Comparison of ENCODE assay signal across 11 cellular contexts in genomic region chr7:12526693-12527092, GRCh38. TPM values are rescaled to one million over a fixed set of nuclear protein-coding genes. Genes with fewer than 3 reads are reported as not detected.
DNase-seq lines count a peak whose midpoint lies in the region; ATAC-seq, FAIRE-seq and TF ChIP-seq lines count a peak whose summit lies in the region.
"Not testable (repeated sequence)": the region's sequence is repeated elsewhere in the genome, so short reads cannot be mapped to it uniquely, and the experiment has no call there.
"Had no signal": no experiment of that assay in that cellular context is flagged by ENCODE, and none has a peak within 500 bp of the region (broad histone marks: within the 10 kb centered on the region; RNA-seq: fewer than 3 reads in every experiment).

No MANE protein-coding gene starts in this region.

- not testable (repeated sequence) for H3K9me1 ChIP-seq in K562 (ENCODE audit: control insufficient read depth, insufficient read depth, low read length)

- not testable (repeated sequence) for BruUV-seq in K562 (replicated peaks; lab: Mats Ljungman, UMichigan)

- DNase-seq in GM12892 (ENCODE audit: insufficient read length); HEK293T (ENCODE audit: extremely low spot score); astrocyte (ENCODE audit: low read depth); K562 (ENCODE audit: extremely low read depth in 1 of 4, low spot score in 3 of 4): not testable (repeated sequence)
- DNase-seq in RKO (ENCODE audit: low spot score): peak; percentile 9

- FAIRE-seq in GM12892 (lab: Jason Lieb, UNC) (peak; percentile 74), astrocyte (lab: Jason Lieb, UNC) (peak; percentile 77)
- not testable (repeated sequence) for FAIRE-seq in K562 (lab: Jason Lieb, UNC)

- not testable (repeated sequence) for H3K4me1 Mint-ChIP-seq in astrocyte (ENCODE audit: low read depth, unreplicated experiment)

- not testable (repeated sequence) for H3K9me3 Mint-ChIP-seq in astrocyte (ENCODE audit: unreplicated experiment)

- CTCF ChIA-PET in HEK293T (lab: Yijun Ruan, JAX): interaction anchor here (0.7 kb wide), 1 partner anchor 113 kb away, joined by 4 read pairs; no protein-coding TSS in a partner anchor
- CTCF ChIA-PET in K562 (lab: Yijun Ruan, JAX; ENCODE audit: low intra/inter-chr PET ratio): interaction anchor here (3.5 to 4.5 kb wide), 2 partner anchors 97 to 737 kb away, joined by 24 to 32 read pairs; no protein-coding TSS in a partner anchor

- not testable (repeated sequence) for H3K4me2 ChIP-seq in astrocyte (ENCODE audit: low read length); K562 (ENCODE audit: insufficient read depth, low read length); neural cell (ENCODE audit: low read length)

- intact Hi-C loops in K562 (cut with micrococcal nuclease): loop anchor here (5.0 kb wide), 1 partner anchor 61 kb away; no protein-coding TSS in a partner anchor

- in situ Hi-C loops in K562 (cut with MboI): not testable (repeated sequence)

- 38% methylated on average over 2 of the region's 2 CpGs for WGBS in K562 (ENCODE audit: insufficient coverage, low coverage, missing lambda C conversion rate)

- POLR2A ChIA-PET in HEK293T (lab: Yijun Ruan, JAX): not testable (repeated sequence)
- POLR2A ChIA-PET in K562 (lab: Yijun Ruan, JAX): interaction anchor here (0.8 kb wide), 1 partner anchor 164 kb away, joined by 3 read pairs; no protein-coding TSS in a partner anchor

- H3K4me1 ChIP-seq in astrocyte (ENCODE audit: insufficient read depth, low read length); K562 (replicated peaks in 1 of 2; ENCODE audit: control insufficient read depth in 2 of 2, insufficient read depth in 2 of 2, low read length in 2 of 2): not testable (repeated sequence)

- H3K36me3 ChIP-seq in astrocyte (ENCODE audit: insufficient read depth, low read length); K562 (ENCODE audit: control insufficient read depth, insufficient read depth, low read length); neural cell (ENCODE audit: insufficient read depth, low read length): not testable (repeated sequence)

- TF ChIP-seq EP300 in K562 (IDR thresholded peaks at IDR 0.05; ENCODE audit: low read length): not testable (repeated sequence)
- peak; percentile 98 for TF ChIP-seq EP300 in neural cell (conservative IDR thresholded peaks at IDR 0.05; ENCODE audit: poor library complexity, severe bottlenecking)

- H3K27ac Mint-ChIP-seq in astrocyte (ENCODE audit: unreplicated experiment): not testable (repeated sequence)

- not testable (repeated sequence) for H3K9me2 ChIP-seq in neural cell (ENCODE audit: insufficient read depth, low read length)

- H3K4me3 Mint-ChIP-seq in astrocyte (ENCODE audit: unreplicated experiment): not testable (repeated sequence)

- H3K4me3 ChIP-seq in astrocyte (ENCODE audit: insufficient read depth, low read depth, low read length); K562; neural cell (ENCODE audit: low read length): not testable (repeated sequence)

- not testable (repeated sequence) for H4K20me1 ChIP-seq in astrocyte (ENCODE audit: insufficient read depth, low read length); K562 (replicated peaks; ENCODE audit: control insufficient read depth, insufficient read depth, low read length); neural cell (ENCODE audit: insufficient read depth)

- not testable (repeated sequence) for H2AFZ ChIP-seq in astrocyte (ENCODE audit: low read depth, low read length); K562 (ENCODE audit: low read depth, low read length); neural cell (ENCODE audit: low read depth, low read length)

- H3K79me2 ChIP-seq in astrocyte (ENCODE audit: insufficient read depth, low read length); K562 (ENCODE audit: control insufficient read depth, insufficient read depth, low read length); neural cell (replicated peaks; ENCODE audit: insufficient read depth, low read length): not testable (repeated sequence)

- not testable (repeated sequence) for TF ChIP-seq CTCF in astrocyte (IDR thresholded peaks at IDR 0.05; ENCODE audit: insufficient read depth, low read depth, low read length); K562 (IDR thresholded peaks at IDR 0.05 in 2 of 3, conservative IDR thresholded peaks at IDR 0.05 in 1 of 3; ENCODE audit: insufficient read depth in 2 of 3, low read depth in 1 of 3, low read length in 3 of 3); neural cell (IDR thresholded peaks at IDR 0.05; ENCODE audit: poor library complexity, severe bottlenecking)

- not testable (repeated sequence) for TF ChIP-seq POLR2A in GM12892 (IDR thresholded peaks at IDR 0.05; ENCODE audit: low read depth, low read length); K562 (conservative IDR thresholded peaks at IDR 0.05)

- H3K27me3 ChIP-seq in astrocyte (ENCODE audit: insufficient read depth, low read length); K562 (ENCODE audit: control insufficient read depth in 2 of 2, insufficient read depth in 2 of 2, low read length in 2 of 2); neural cell (ENCODE audit: insufficient read depth, low read depth, low read length): not testable (repeated sequence)

- H3K9ac ChIP-seq in astrocyte (ENCODE audit: low read length); K562 (ENCODE audit: insufficient read depth in 1 of 2, low read depth in 2 of 2, low read length in 2 of 2); neural cell (ENCODE audit: low read length): not testable (repeated sequence)

- H3K27me3 Mint-ChIP-seq in astrocyte (ENCODE audit: low read depth, unreplicated experiment): not testable (repeated sequence)

- not testable (repeated sequence) for H3K36me3 Mint-ChIP-seq in astrocyte (ENCODE audit: low read depth, unreplicated experiment)

- not testable (repeated sequence) for H3F3A ChIP-seq in neural cell (ENCODE audit: insufficient read depth, low read length, poor library complexity, severe bottlenecking)

- not testable (repeated sequence) for H3K27ac ChIP-seq in astrocyte (ENCODE audit: low read depth, low read length); K562 (ENCODE audit: extremely low read depth, low read depth, low read length)
- peak overlapping the region; percentile 22 for H3K27ac ChIP-seq in neural cell (ENCODE audit: low read length)

- not testable (repeated sequence) for ATAC-seq in K562

- not testable (repeated sequence) for TF ChIP-seq RAD21 in K562 (CRISPR knock-in tag; conservative IDR thresholded peaks at IDR 0.05 in 1 of 2, IDR thresholded peaks at IDR 0.05 in 1 of 2); neural cell (conservative IDR thresholded peaks at IDR 0.05)

- not testable (repeated sequence) for H3K9me3 ChIP-seq in astrocyte (ENCODE audit: insufficient read depth, low read depth, low read length); K562 (replicated peaks; ENCODE audit: control insufficient read depth, insufficient read depth, low read depth, low read length); neural cell (ENCODE audit: low read length)

TF ChIP-seq in K562, 482 proteins besides CTCF, POLR2A, EP300 and RAD21:
- TF ChIP-seq PKNOX1 (IDR thresholded peaks at IDR 0.05): 0 out of 2 replicates have a peak, but pooled peaks have one; percentile 16

RNA-seq across cellular contexts. Expression of gene SCIN, which starts 43.8 kb away (rescaled TPM):
- polyA plus RNA-seq in GM12892 (2012; ENCODE audit: missing spikeins): 0.30 TPM
- 0.27 TPM in 1 of 2 replicates, not detected in the other for total RNA-seq in astrocyte
- 1.1 and 8.3 TPM in 2 replicates for total RNA-seq in K562 (2011; cell fraction: chromatin; rRNA removed; ENCODE audit: low replicate concordance)
- 0.33 and 1.4 TPM in 2 replicates for total RNA-seq in K562 (2011; cell fraction: nucleolus; rRNA removed)
- total RNA-seq in K562 (2011; cell fraction: nucleoplasm; rRNA removed): 2.2 and 3.5 TPM in 2 replicates
- 9.8 and 10.9 TPM in 2 replicates for total RNA-seq in K562 (2014; rRNA removed)
- total RNA-seq in K562 (2014; rRNA removed; fragmentation: Illumina TruSeq; extraction: Trizol): 14.7 and 17.2 TPM in 2 replicates
- 14.4 and 18.2 TPM in 2 replicates for total RNA-seq in K562 (2015; rRNA removed; fragmentation: Illumina TruSeq; extraction: Trizol)
- total RNA-seq in K562 (2021): 9.7 and 10.6 TPM in 2 replicates
- polyA plus RNA-seq in K562 (2011; rRNA removed): 0.67 and 1.0 TPM in 2 replicates
- 0.12 and 0.50 TPM in 2 replicates for polyA plus RNA-seq in K562 (2011; cell fraction: cytosol; rRNA removed)
- 0.17 and 0.32 TPM in 2 replicates for polyA plus RNA-seq in K562 (2011; cell fraction: nucleus; rRNA removed)
- 17.7 and 29.9 TPM in 2 replicates for polyA plus RNA-seq in K562 (2012)
- 11.4 and 12.6 TPM in 2 replicates for polyA plus RNA-seq in K562 (2014; fragmentation: Illumina TruSeq; extraction: Trizol)
- polyA plus RNA-seq in K562 (2014; fragmentation: Nextera tagmentation; extraction: Ambion mirVana): 10 to 100 TPM in 1 of 2 experiments, 1 to 10 TPM in 1; 4.5 to 10.4 TPM
- 10.3 and 10.9 TPM in 2 replicates for polyA plus RNA-seq in K562 (2014; rRNA removed)
- 0.63 and 1.0 TPM in 2 replicates for polyA minus RNA-seq in K562 (2011; rRNA and poly(A)+ RNA removed)
- polyA minus RNA-seq in K562 (2011; cell fraction: cytosol; rRNA and poly(A)+ RNA removed): not detected in 2 replicates
- polyA minus RNA-seq in K562 (2011; cell fraction: nucleus; rRNA and poly(A)+ RNA removed): 0.54 and 1.00 TPM in 2 replicates
- polyA plus RNA-seq in neural cell: 0.53 TPM in 1 of 2 replicates, not detected in the other
- under 0.01 and 0.93 TPM in 2 replicates for polyA minus RNA-seq in neural cell
- total RNA-seq: CD4-positive, CD25-positive, alpha-beta regulatory T cell; G401 had no signal
- polyA plus RNA-seq: AG04450; CD14-positive monocyte; CD8-positive, alpha-beta memory T cell had no signal
